1 cellular context compared by ENCODE assay signal in genomic region chr11:58578136-58578634, GRCh38.
A peak's percentile ranks its signal among the peaks of the same experiment; 100 is the strongest.
TF ChIP-seq lines count a peak whose summit lies in the region.

No MANE protein-coding gene starts in this region.

TF ChIP-seq in K562, 482 proteins besides CTCF, POLR2A, EP300 and RAD21 (continued from another document and continues in another):
- TF ChIP-seq TCF7 (IDR thresholded peaks at IDR 0.05; ENCODE audit: borderline replicate concordance) (no peak), RAD51 (IDR thresholded peaks at IDR 0.05; ENCODE audit: borderline replicate concordance, low read depth) (no peak), LCOR (CRISPR knock-in tag; IDR thresholded peaks at IDR 0.05) (0 out of 2 replicates have a peak, but pooled peaks have one; percentile 41), ZNF431 (CRISPR knock-in tag; IDR thresholded peaks at IDR 0.05) (no peak), NCOA6 (IDR thresholded peaks at IDR 0.05) (no peak), NRF1 (conservative IDR thresholded peaks at IDR 0.05 in 1 of 2, IDR thresholded peaks at IDR 0.05 in 1 of 2) (peak; percentile 99), E4F1 (CRISPR knock-in tag; IDR thresholded peaks at IDR 0.05; ENCODE audit: borderline replicate concordance) (no peak), SLC30A9 (CRISPR knock-in tag; IDR thresholded peaks at IDR 0.05) (no peak), CHD1 (IDR thresholded peaks at IDR 0.05; ENCODE audit: low read length) (no peak), ZNF395 (CRISPR knock-in tag; IDR thresholded peaks at IDR 0.05) (peak; percentile 78; the same call in 1 of the 2 replicates), KLF13 (tag; IDR thresholded peaks at IDR 0.05; ENCODE audit: borderline replicate concordance, low read depth) (no peak), ZBTB12 (CRISPR knock-in tag; IDR thresholded peaks at IDR 0.05) (peak; percentile 63; the same call in 1 of the 2 replicates), PATZ1 (CRISPR knock-in tag; IDR thresholded peaks at IDR 0.05; ENCODE audit: borderline replicate concordance) (no peak), CUX1 (CRISPR knock-in tag; IDR thresholded peaks at IDR 0.05) (no peak), ARID4B (CRISPR knock-in tag; IDR thresholded peaks at IDR 0.05) (peak; percentile 50; the same call in 1 of the 2 replicates), ZNF184 (CRISPR knock-in tag; IDR thresholded peaks at IDR 0.05) (no peak), RNF219 (CRISPR knock-in tag; IDR thresholded peaks at IDR 0.05) (0 out of 2 replicates have a peak, but pooled peaks have one; percentile 63), THAP12 (CRISPR knock-in tag; IDR thresholded peaks at IDR 0.05) (no peak), SMAD2 (IDR thresholded peaks at IDR 0.05; ENCODE audit: low read depth, low read length) (no peak), FOXA3 (CRISPR knock-in tag; conservative IDR thresholded peaks at IDR 0.05 in 1 of 2, IDR thresholded peaks at IDR 0.05 in 1 of 2) (no peak), SP1 (CRISPR knock-in tag; IDR thresholded peaks at IDR 0.05) (peak; percentile 76), HLTF (IDR thresholded peaks at IDR 0.05) (no peak), ZSCAN29 (IDR thresholded peaks at IDR 0.05) (no peak), RUNX1 (IDR thresholded peaks at IDR 0.05; ENCODE audit: low read depth) (no peak), ZNF76 (CRISPR knock-in tag; IDR thresholded peaks at IDR 0.05; ENCODE audit: borderline replicate concordance) (peak; percentile 7; the same call in 1 of the 2 replicates), ZNF197 (CRISPR knock-in tag; IDR thresholded peaks at IDR 0.05; ENCODE audit: low read depth) (peak; percentile 90), CHAMP1 (IDR thresholded peaks at IDR 0.05) (no peak), CAMTA2 (CRISPR knock-in tag; conservative IDR thresholded peaks at IDR 0.05) (no peak), SPI1 (IDR thresholded peaks at IDR 0.05; ENCODE audit: borderline replicate concordance, low read depth, low read length) (no peak)
